14 cellular contexts compared by ENCODE assay signal in the genomic region with DNA sequence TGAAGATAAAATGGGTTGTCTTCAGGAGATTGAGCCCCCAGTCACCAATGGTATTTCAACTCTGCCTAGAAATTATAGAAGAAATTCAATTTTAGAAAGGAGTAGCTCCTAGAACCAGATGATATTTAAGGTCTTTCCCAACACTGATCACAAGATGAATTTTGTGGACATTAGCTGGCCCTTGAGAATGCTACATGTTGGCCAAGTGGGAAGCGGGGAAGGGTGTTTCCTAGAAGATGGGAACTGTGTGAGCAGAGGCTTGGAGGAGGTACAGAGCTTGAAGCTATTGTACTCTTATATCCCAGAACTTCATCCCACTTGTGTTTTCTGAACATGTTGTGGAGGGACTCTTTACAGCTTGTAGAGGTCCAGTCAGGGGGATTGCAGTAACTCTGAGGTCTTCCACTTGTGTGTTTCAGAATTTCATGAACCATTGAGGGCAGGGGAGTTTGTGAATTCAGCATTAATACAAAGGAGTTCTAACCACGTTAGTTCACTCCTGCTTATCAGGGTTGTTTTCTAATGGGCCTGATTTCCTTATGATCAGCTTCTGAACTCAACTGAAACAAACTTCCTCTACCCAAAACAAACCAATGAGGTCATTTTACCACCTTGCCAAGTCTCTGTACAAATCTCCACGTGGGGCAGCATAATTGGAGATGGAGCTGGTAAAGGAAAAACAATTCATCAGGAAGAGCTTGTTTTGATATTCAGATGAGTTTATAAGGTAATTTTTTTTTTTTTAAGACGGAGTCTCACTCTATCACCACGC.
DNase-seq lines count a peak whose midpoint lies in the region; TF ChIP-seq lines count a peak whose summit lies in the region.
"Had no signal": no experiment of that assay in that cellular context is flagged by ENCODE, and none has a peak within 500 bp of the region (broad histone marks: within the 10 kb centered on the region; RNA-seq: fewer than 3 reads in every experiment).

No MANE protein-coding gene starts in this region.

- H3K4me3 ChIP-seq in adipocyte (ENCODE audit: low read length) (peak overlapping the region; percentile 43), fibroblast of the aortic adventitia (ENCODE audit: low read depth, low read length) (no peak overlapping the region), retinal pigment epithelial cell (ENCODE audit: low read length) (no peak overlapping the region)

- H3K4me1 ChIP-seq in adipocyte (ENCODE audit: control insufficient read depth, insufficient read depth, low read length), result peaks cover 43% of the 10 kb centered on the region

- no peaks in the 10 kb centered on the region for H3K9me3 ChIP-seq in adipocyte (ENCODE audit: control insufficient read depth, low read length)

- peak overlapping the region; percentile 57 for H3K9ac ChIP-seq in adipocyte (ENCODE audit: low read length)

- no peaks in the 10 kb centered on the region for H3K27me3 ChIP-seq in adipocyte (replicated peaks; ENCODE audit: control insufficient read depth, insufficient read depth, low read length)

- no peaks in the 10 kb centered on the region for H3K36me3 ChIP-seq in adipocyte (ENCODE audit: control insufficient read depth, insufficient read depth, low read length, severe bottlenecking)

- DNase-seq in Daoy (ENCODE audit: low read depth) (peak; percentile 80), adipocyte (ENCODE audit: low read depth) (peak; percentile 49), fibroblast of the aortic adventitia (ENCODE audit: low read depth) (peak; percentile 91), retinal pigment epithelial cell (ENCODE audit: low read depth) (no peak), NCI-H1105 (lab: John Stamatoyannopoulos, UW) (no peak), COLO668 (lab: John Stamatoyannopoulos, UW; ENCODE audit: unreplicated experiment) (no peak)
- DNase-seq in activated T-cell treated with anti-CD3 and anti-CD28 coated beads, Interleukin-2, amount 50 U/mL, for 1 hour, result no peak
- no peak for DNase-seq in stimulated activated naive CD4-positive, alpha-beta T cell (lab: John Stamatoyannopoulos, UW)
- DNase-seq: activated B cell treated with CpG ODN at 0.5 μM for 24 hours, kidney, NCI-H1092, NCI-H526 treated with DMSO at 0.1 percent for 48 hours, occipital lobe, SHP77 treated with DMSO at 0.1 percent for 48 hours had no signal

- peak; percentile 21 for TF ChIP-seq CTCF in fibroblast of the aortic adventitia (IDR thresholded peaks at IDR 0.05; ENCODE audit: insufficient read depth, low read length)
- peak; percentile 25 for TF ChIP-seq CTCF in retinal pigment epithelial cell (conservative IDR thresholded peaks at IDR 0.05; ENCODE audit: low read depth, low read length)

Comparison
In these comparisons a context has a peak if more than half of its experiments do, and no peak if none do; other contexts are left out.
1. DNase-seq: peak in Daoy (single experiment), adipocyte (single experiment) and fibroblast of the aortic adventitia (single experiment); none in retinal pigment epithelial cell (single experiment), activated T-cell treated with anti-CD3 and anti-CD28 coated beads, Interleukin-2, amount 50 U/mL, for 1 hour (single experiment), NCI-H1105 (single experiment), COLO668 (single experiment) and stimulated activated naive CD4-positive, alpha-beta T cell (0 of 6).